In genomic region chr17:4938670-4939553, GRCh38 we compare ENCODE assay signal across 6 cellular contexts. TPM values are rescaled to one million over a fixed set of nuclear protein-coding genes. Genes with fewer than 3 reads are reported as not detected.
A peak's percentile ranks its signal among the peaks of the same experiment; 100 is the strongest.
DNase-seq lines count a peak whose midpoint lies in the region; ATAC-seq and TF ChIP-seq lines count a peak whose summit lies in the region.

No MANE protein-coding gene starts in this region.

- H3K4me1 Mint-ChIP-seq in activated CD4-positive, alpha-beta memory T cell treated with anti-CD3 and anti-CD28 coated beads, Interleukin-2, amount 10 ng/mL, durations not matched to agents 7 days and 5 days: peaks cover 60% of the 10 kb centered on the region

- peak overlapping the region; percentile 96 for H3K4me3 Mint-ChIP-seq in activated CD4-positive, alpha-beta memory T cell treated with anti-CD3 and anti-CD28 coated beads, Interleukin-2, amount 10 ng/mL, durations not matched to agents 7 days and 5 days

- peak overlapping the region; percentile 100 for H3K27ac Mint-ChIP-seq in activated CD4-positive, alpha-beta memory T cell treated with anti-CD3 and anti-CD28 coated beads, Interleukin-2, amount 10 ng/mL, durations not matched to agents 7 days and 5 days

- peaks cover 79% of the 10 kb centered on the region for H3K36me3 Mint-ChIP-seq in activated CD4-positive, alpha-beta memory T cell treated with anti-CD3 and anti-CD28 coated beads, Interleukin-2, amount 10 ng/mL, durations not matched to agents 7 days and 5 days (ENCODE audit: low read depth)

- no peak for TF ChIP-seq POLR2A in lower leg skin (IDR thresholded peaks at IDR 0.05)

- CTCF ChIA-PET in activated CD4-positive, alpha-beta memory T cell treated with anti-CD3 and anti-CD28 coated beads, Interleukin-2, amount 10 ng/mL, durations not matched to agents 7 days and 5 days (lab: Charles Lee): interaction anchor here (0.7 to 2.7 kb wide), 9 partner anchors 10 to 372 kb away, joined by 4 to 29 read pairs (median 6); partner anchors contain the start of gene SPAG7

- H3K9me3 Mint-ChIP-seq in activated CD4-positive, alpha-beta memory T cell treated with anti-CD3 and anti-CD28 coated beads, Interleukin-2, amount 10 ng/mL, durations not matched to agents 7 days and 5 days: no peaks in the 10 kb centered on the region

- peak overlapping the region; percentile 81 for H3K4me3 ChIP-seq in lower leg skin (ENCODE audit: low read depth, poor library complexity, severe bottlenecking)

- WGBS in lower leg skin, 2 donors: 55 to 60% methylated on average over 16 to 19 of the region's 19 CpGs

- POLR2A ChIA-PET in activated CD4-positive, alpha-beta memory T cell treated with anti-CD3 and anti-CD28 coated beads, Interleukin-2, amount 10 ng/mL, durations not matched to agents 7 days and 5 days (lab: Charles Lee): interaction anchor here (0.8 to 20.7 kb wide), 16 partner anchors 8 to 796 kb away, joined by 3 to 711 read pairs (median 7); partner anchors contain the start of genes CYB5D2, ENO3, GP1BA and INCA1

- peak; percentile 19 for DNase-seq in G401 (ENCODE audit: low spot score)
- DNase-seq in activated CD4-positive, alpha-beta memory T cell treated with anti-CD3 and anti-CD28 coated beads, Interleukin-2, amount 10 ng/mL, durations not matched to agents 7 days and 5 days: no peak
- DNase-seq in lower leg skin (ENCODE audit: low spot score in 2 of 2): no peak
- DNase-seq in NK-92 treated with Interleukin-12 subunit alpha and Interleukin-12 subunit beta, amount 100 ng/mL, for 24 hours (lab: John Stamatoyannopoulos, UW): no peak
- DNase-seq in stimulated activated CD4-positive, alpha-beta T cell treated with anti-CD3 and anti-CD28 coated beads, Interleukin-4, amount 100 ng/mL, for 1 hour: no peak

- in situ Hi-C loops in G401 (cut with HindIII; ENCODE audit: low sequenced_read_pairs): no loop called here

- no peaks in the 10 kb centered on the region for H3K27me3 Mint-ChIP-seq in activated CD4-positive, alpha-beta memory T cell treated with anti-CD3 and anti-CD28 coated beads, Interleukin-2, amount 10 ng/mL, durations not matched to agents 7 days and 5 days

- no peak for TF ChIP-seq CTCF in lower leg skin (IDR thresholded peaks at IDR 0.05)

- ATAC-seq in GM18498 (IDR thresholded peaks at IDR 0.05; ENCODE audit: unreplicated experiment): no peak

- intact Hi-C loops in lower leg skin (cut with DNase I; ENCODE audit: low total_unique reads): no loop called here

RNA-seq across cellular contexts. Expression of gene SLC25A11, which starts 0.9 kb away (rescaled TPM):
- 111 and 132 TPM in 2 replicates for total RNA-seq in G401 (2014; rRNA removed; shearing (Covaris generic))
- 10 to 100 TPM; 62.8 to 71.0 TPM for total RNA-seq in activated CD4-positive, alpha-beta memory T cell treated with anti-CD3 and anti-CD28 coated beads, Interleukin-2, amount 10 ng/mL, durations not matched to agents 7 days and 5 days
- total RNA-seq in lower leg skin: 10 to 100 TPM; 35.5 to 87.7 (median 59.2) TPM

RNA-seq across cellular contexts. Expression of gene RNF167, which starts 1.2 kb away (rescaled TPM):
- total RNA-seq in G401 (2014; rRNA removed; shearing (Covaris generic)): 86.0 and 97.4 TPM in 2 replicates
- total RNA-seq in activated CD4-positive, alpha-beta memory T cell treated with anti-CD3 and anti-CD28 coated beads, Interleukin-2, amount 10 ng/mL, durations not matched to agents 7 days and 5 days: 100 to 1,000 TPM; 249 to 261 TPM
- 10 to 100 TPM; 66.3 to 95.4 (median 80.2) TPM for total RNA-seq in lower leg skin

RNA-seq across cellular contexts. Expression of gene GP1BA, which starts 6.8 kb away (rescaled TPM):
- total RNA-seq in G401 (2014; rRNA removed; shearing (Covaris generic)): not detected in 2 replicates
- not detected for total RNA-seq in activated CD4-positive, alpha-beta memory T cell treated with anti-CD3 and anti-CD28 coated beads, Interleukin-2, amount 10 ng/mL, durations not matched to agents 7 days and 5 days
- total RNA-seq in lower leg skin: not detected

RNA-seq across cellular contexts. Expression of gene PFN1, which starts 9.4 kb away (rescaled TPM):
- total RNA-seq in G401 (2014; rRNA removed; shearing (Covaris generic)): 563 and 707 TPM in 2 replicates
- 1,000 to 10,000 TPM; 2,149 to 2,220 TPM for total RNA-seq in activated CD4-positive, alpha-beta memory T cell treated with anti-CD3 and anti-CD28 coated beads, Interleukin-2, amount 10 ng/mL, durations not matched to agents 7 days and 5 days
- 100 to 1,000 TPM; 479 to 709 (median 540) TPM for total RNA-seq in lower leg skin

RNA-seq across cellular contexts. Expression of gene ENO3, which starts 12.0 kb away (rescaled TPM):
- 52.8 and 75.4 TPM in 2 replicates for total RNA-seq in G401 (2014; rRNA removed; shearing (Covaris generic))
- total RNA-seq in activated CD4-positive, alpha-beta memory T cell treated with anti-CD3 and anti-CD28 coated beads, Interleukin-2, amount 10 ng/mL, durations not matched to agents 7 days and 5 days: 10 to 100 TPM; 26.8 to 33.0 TPM
- 1 to 10 TPM; 1.0 to 7.9 (median 4.9) TPM for total RNA-seq in lower leg skin
